ENCODE assay signal across 11 cellular contexts in the genomic region with DNA sequence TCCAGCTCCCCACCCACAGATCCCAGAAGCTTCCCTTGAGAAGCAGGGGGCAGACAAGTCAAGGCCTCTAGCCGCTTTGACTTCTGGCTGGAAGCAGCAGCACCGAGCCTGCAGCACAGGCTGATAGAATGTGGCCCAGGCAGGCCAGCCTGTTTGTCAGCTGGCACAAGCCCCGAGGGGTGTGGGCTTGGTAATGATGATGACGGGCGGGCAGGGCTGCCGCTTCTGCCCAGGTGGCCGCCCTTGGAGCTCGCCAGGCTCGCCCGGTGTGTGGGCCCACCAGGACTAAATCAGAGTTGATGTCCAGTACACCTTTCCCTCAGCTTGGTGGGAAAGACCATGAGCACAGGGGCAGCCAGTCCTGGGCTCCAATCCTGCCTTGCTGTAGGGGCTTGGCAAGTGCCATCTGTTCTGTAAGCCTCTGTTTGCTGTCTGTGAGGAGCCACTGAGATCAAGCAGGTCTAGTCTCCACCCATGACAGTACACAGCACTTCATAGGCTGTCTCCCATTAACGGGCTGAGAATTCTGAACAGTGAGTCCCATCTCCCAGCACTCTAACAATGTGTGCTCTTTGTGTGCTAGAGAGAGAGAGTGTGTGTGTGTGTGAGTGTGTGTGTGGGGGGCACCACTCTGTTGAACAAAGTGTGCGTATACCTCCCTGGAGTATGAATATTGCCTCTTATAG. TPM values are rescaled to one million over a fixed set of nuclear protein-coding genes. Genes with fewer than 3 reads are reported as not detected.
A peak's percentile ranks its signal among the peaks of the same experiment; 100 is the strongest.
DNase-seq lines count a peak whose midpoint lies in the region; ATAC-seq lines count a peak whose summit lies in the region.
"Had no signal": no experiment of that assay in that cellular context is flagged by ENCODE, and none has a peak within 500 bp of the region (broad histone marks: within the 10 kb centered on the region; RNA-seq: fewer than 3 reads in every experiment).

No MANE protein-coding gene starts in this region.

- H3K9ac ChIP-seq in mesenchymal stem cell (ENCODE audit: low read length) = no peak overlapping the region

- WGBS in mesenchymal stem cell = 96% methylated on average over 12 of the region's 12 CpGs

- H3K4me1 ChIP-seq in mesenchymal stem cell (ENCODE audit: control insufficient read depth, insufficient read depth, low read depth, low read length) (peaks cover 21% of the 10 kb centered on the region), HAP-1 (peaks cover 8% of the 10 kb centered on the region)
- H3K4me1 ChIP-seq: BE2C had no signal

- peaks cover 33% of the 10 kb centered on the region for H3K79me1 ChIP-seq in mesenchymal stem cell (replicated peaks; ENCODE audit: low read length, poor library complexity, severe bottlenecking)

- H3K9me3 ChIP-seq in mesenchymal stem cell (ENCODE audit: control insufficient read depth, low read length) (no peaks in the 10 kb centered on the region), HAP-1 (no peaks in the 10 kb centered on the region)
- H3K9me3 ChIP-seq: BE2C had no signal

- no peak overlapping the region for H2AFZ ChIP-seq in mesenchymal stem cell (ENCODE audit: low read depth, low read length)

- no peak overlapping the region for H2BK120ac ChIP-seq in mesenchymal stem cell (ENCODE audit: low read depth, low read length)

- H3K4ac ChIP-seq in mesenchymal stem cell (ENCODE audit: low read depth in 1 of 2, low read length in 2 of 2) = peak overlapping the region; percentile 7 to 41

- H3K36me3 ChIP-seq in mesenchymal stem cell (ENCODE audit: control insufficient read depth in 1 of 2, insufficient read depth in 2 of 2, low read depth in 1 of 2, low read length in 2 of 2) = peaks cover 0 to 24% of the 10 kb centered on the region in 2 experiments
- no peaks in the 10 kb centered on the region for H3K36me3 ChIP-seq in HAP-1 (replicated peaks)
- H3K36me3 ChIP-seq: BE2C had no signal

- peaks cover 9 to 26% of the 10 kb centered on the region in 2 donors for H3K36me3 Mint-ChIP-seq in activated naive CD4-positive, alpha-beta T cell treated with anti-CD3 and anti-CD28 coated beads, Interleukin-2, amount 50 U/mL, for 72 hours

- peak overlapping the region; percentile 43 for H2AK5ac ChIP-seq in mesenchymal stem cell (ENCODE audit: low read length, severe bottlenecking)

- peak overlapping the region; percentile 0 for H4K91ac ChIP-seq in mesenchymal stem cell (ENCODE audit: low read length)

- H3K14ac ChIP-seq in mesenchymal stem cell (ENCODE audit: low read length in 2 of 2) = peak overlapping the region in 1 of 2 experiments; percentile 5

- no peak overlapping the region for H3K4me2 ChIP-seq in mesenchymal stem cell (ENCODE audit: low read length, poor library complexity, severe bottlenecking)

- H4K8ac ChIP-seq in mesenchymal stem cell (ENCODE audit: low read length) = peak overlapping the region; percentile 2

- peak overlapping the region; percentile 9 for H2BK15ac ChIP-seq in mesenchymal stem cell (ENCODE audit: low read depth, poor library complexity, severe bottlenecking)

- H3K27ac ChIP-seq in mesenchymal stem cell (ENCODE audit: low read length, poor library complexity, severe bottlenecking) = no peak overlapping the region

- peaks cover 0 to 9% of the 10 kb centered on the region in 2 donors for H3K9me3 Mint-ChIP-seq in activated naive CD4-positive, alpha-beta T cell treated with anti-CD3 and anti-CD28 coated beads, Interleukin-2, amount 50 U/mL, for 72 hours
- H3K9me3 Mint-ChIP-seq: nephron had no signal

- DNase-seq in activated naive CD4-positive, alpha-beta T cell treated with anti-CD3 and anti-CD28 coated beads, Interleukin-2, amount 50 U/mL, for 72 hours (ENCODE audit: low spot score in 2 of 2) = no peak
- DNase-seq in activated naive CD4-positive, alpha-beta T cell (lab: John Stamatoyannopoulos, UW) = no peak
- peak; percentile 72 for DNase-seq in cerebellar cortex (ENCODE audit: low spot score)
- no peak for DNase-seq in mesenchymal stem cell
- DNase-seq in ureter (ENCODE audit: low spot score) = peak; percentile 76
- DNase-seq in NK-92 (lab: John Stamatoyannopoulos, UW; ENCODE audit: unreplicated experiment) = no peak
- no peak for DNase-seq in HAP-1 (ENCODE audit: low spot score in 2 of 2)
- DNase-seq: BE2C, OCI-M1 had no signal

- no peak overlapping the region for H2BK5ac ChIP-seq in mesenchymal stem cell (ENCODE audit: low read depth, low read length, poor library complexity, severe bottlenecking)

- peak overlapping the region; percentile 40 to 46 for H2BK12ac ChIP-seq in mesenchymal stem cell (ENCODE audit: low read length in 2 of 2)

- H3K4me3 ChIP-seq in mesenchymal stem cell (ENCODE audit: insufficient read depth in 1 of 2, low read depth in 1 of 2, low read length in 2 of 2) (no peak overlapping the region), HAP-1 (no peak overlapping the region)

- no peaks in the 10 kb centered on the region for H3K27me3 ChIP-seq in mesenchymal stem cell (ENCODE audit: control insufficient read depth in 1 of 2, insufficient read depth in 1 of 2, low read length in 2 of 2)
- H3K27me3 ChIP-seq in HAP-1 (ENCODE audit: low read depth) = no peaks in the 10 kb centered on the region
- H3K27me3 ChIP-seq: BE2C had no signal

- no peak for ATAC-seq in activated naive CD4-positive, alpha-beta T cell treated with anti-CD3 and anti-CD28 coated beads, Interleukin-2, amount 50 U/mL, for 72 hours
- no peak for ATAC-seq in GM21723 (IDR thresholded peaks at IDR 0.05; ENCODE audit: unreplicated experiment)

- H3K27ac Mint-ChIP-seq in activated naive CD4-positive, alpha-beta T cell treated with anti-CD3 and anti-CD28 coated beads, Interleukin-2, amount 50 U/mL, for 72 hours = peak overlapping the region; percentile 29 to 48
- H3K27ac Mint-ChIP-seq: nephron had no signal

- in situ Hi-C loops in HAP-1 (cut with MboI; ENCODE audit: low sequenced_read_pairs) = no loop called here

- peak overlapping the region; percentile 4 to 71 for H3K18ac ChIP-seq in mesenchymal stem cell (ENCODE audit: low read depth in 1 of 2, low read length in 2 of 2)

- H3K23ac ChIP-seq in mesenchymal stem cell (ENCODE audit: low read length in 2 of 2) = no peak overlapping the region

RNA-seq across cellular contexts. Expression of gene MICAL2, which starts 26.8 kb away (rescaled TPM):
- 100 to 1,000 TPM in 1 of 2 donors, 10 to 100 TPM in 1; 60.8 to 124 TPM for total RNA-seq in activated naive CD4-positive, alpha-beta T cell treated with anti-CD3 and anti-CD28 coated beads, Interleukin-2, amount 50 U/mL, for 72 hours
- 96.9 TPM for polyA plus RNA-seq in mesenchymal stem cell (2013, experiment 1 of 2)
- 100 TPM for polyA plus RNA-seq in mesenchymal stem cell (2013, experiment 2 of 2)
- total RNA-seq in ureter = 215 TPM

Comparison
In these comparisons a context has a peak if more than half of its experiments do, and no peak if none do; other contexts are left out.
1. DNase-seq: peak in cerebellar cortex (single experiment) and ureter (single experiment); none in activated naive CD4-positive, alpha-beta T cell treated with anti-CD3 and anti-CD28 coated beads, Interleukin-2, amount 50 U/mL, for 72 hours (0 of 2), activated naive CD4-positive, alpha-beta T cell (0 of 4), mesenchymal stem cell (single experiment), NK-92 (single experiment) and HAP-1 (0 of 2).